8 cellular contexts compared by ENCODE assay signal in genomic region chr3:155744626-155745324, GRCh38. TPM values are rescaled to one million over a fixed set of nuclear protein-coding genes. Genes with fewer than 3 reads are reported as not detected.
DNase-seq lines count a peak whose midpoint lies in the region; ATAC-seq, FAIRE-seq and TF ChIP-seq lines count a peak whose summit lies in the region.

TSS of gene PLCH1 (minus strand) at chr3:155745071. CDS start at chr3:155704224, 40,847 bp downstream.

- peak within 1 kb of the TSS in 3 of 21 experiments; percentile 18 to 61 (median 28) for H3K27ac ChIP-seq in skin epidermis

- FAIRE-seq in GM12891 (lab: Jason Lieb, UNC) = no peak

- H3K4me3 ChIP-seq in skin epidermis = peak within 1 kb of the TSS; percentile 25 to 55 (median 38)

- peak; percentile 62 for ATAC-seq in HG02870 (IDR thresholded peaks at IDR 0.05; ENCODE audit: unreplicated experiment)
- ATAC-seq in GM18519 (IDR thresholded peaks at IDR 0.05; ENCODE audit: low FRiP score, unreplicated experiment) = no peak

- DNase-seq in GM12891 (ENCODE audit: insufficient read length, low spot score) (peak; percentile 42), NCI-H2029 (lab: John Stamatoyannopoulos, UW) (peak; percentile 76), UCSD-AML1 (lab: John Stamatoyannopoulos, UW; ENCODE audit: unreplicated experiment) (peak; percentile 50), iris pigment epithelial cell (ENCODE audit: low read depth) (peak; percentile 67)
- peak; percentile 34 for DNase-seq in central memory CD4-positive, alpha-beta T cell

- no peak for TF ChIP-seq POLR2A in GM12891 (IDR thresholded peaks at IDR 0.05; ENCODE audit: low read depth, low read length)

TF ChIP-seq in GM12891, 5 proteins besides CTCF, POLR2A, EP300 and RAD21:
- no peak for TF ChIP-seq TAF1 (IDR thresholded peaks at IDR 0.05; ENCODE audit: low read depth, low read length)
- peak; percentile 52; the same call in 1 of the 2 replicates for TF ChIP-seq SPI1 (IDR thresholded peaks at IDR 0.05; ENCODE audit: low read depth, low read length)

RNA-seq across cellular contexts. Expression of gene PLCH1, which starts in this region (rescaled TPM):
- polyA plus RNA-seq in GM12891 (2012; ENCODE audit: low read depth, missing spikeins) = 0.08 TPM
